Comparison of ENCODE assay signal across 8 cellular contexts in the genomic region with DNA sequence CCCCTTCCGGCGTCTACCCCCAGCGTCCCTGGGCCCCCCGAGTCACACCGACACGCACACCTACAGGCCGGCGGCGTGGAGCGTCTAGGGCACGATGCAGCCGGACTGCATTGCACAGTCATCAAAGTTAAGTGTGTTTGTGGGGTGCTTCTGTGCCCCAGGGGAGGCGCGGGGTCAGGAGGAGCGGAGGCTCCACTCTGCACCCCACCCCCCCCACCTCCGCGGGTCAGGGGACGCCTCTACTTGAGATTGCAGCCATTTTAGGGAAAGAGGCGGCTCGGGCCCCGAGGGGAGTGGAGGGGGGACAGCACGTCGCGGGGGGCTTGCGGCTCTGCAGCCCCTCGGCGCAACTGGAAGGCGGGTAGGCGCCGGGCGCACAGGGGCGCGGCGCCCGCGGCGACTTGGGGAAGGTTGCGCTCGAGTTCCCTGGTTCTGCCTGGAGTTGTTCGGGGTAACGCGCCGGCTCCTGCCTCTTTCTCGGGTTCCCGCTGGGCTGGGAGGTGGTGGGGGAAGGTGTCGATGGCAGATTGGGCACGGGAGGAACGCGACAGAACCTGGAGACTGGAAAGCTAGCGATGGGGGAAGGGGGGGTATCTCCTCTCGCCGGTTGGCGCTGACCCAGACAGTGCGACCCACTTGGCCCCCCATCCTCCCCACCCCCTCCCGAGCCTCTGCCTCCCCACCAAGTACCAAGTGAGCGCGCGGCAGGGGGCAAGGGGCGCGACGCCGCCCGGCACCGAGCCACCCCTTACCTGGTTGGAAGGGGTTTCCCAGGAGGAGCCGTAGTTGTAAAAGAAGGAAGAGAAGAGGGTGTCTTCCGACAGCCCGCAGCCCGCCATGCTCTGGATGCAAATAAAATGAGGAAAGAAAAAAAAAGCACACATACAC.
DNase-seq lines count a peak whose midpoint lies in the region; ATAC-seq, FAIRE-seq and TF ChIP-seq lines count a peak whose summit lies in the region.

No MANE protein-coding gene starts in this region.

- H3K9me3 Mint-ChIP-seq in activated T-cell treated with anti-CD3 and anti-CD28 coated beads, Interleukin-2, amount 50 U/mL, for 24 hours, result no peaks in the 10 kb centered on the region

- H3F3A ChIP-seq in GM23248 (ENCODE audit: insufficient read depth), result peaks cover 7% of the 10 kb centered on the region

- TF ChIP-seq EP300 in A549 (IDR thresholded peaks at IDR 0.05), result no peak

- no peaks in the 10 kb centered on the region for H3K36me3 ChIP-seq in GM23248 (ENCODE audit: low read depth)
- no peaks in the 10 kb centered on the region for H3K36me3 ChIP-seq in prostate gland

- H3K4me3 ChIP-seq in A549 (peak overlapping the region; percentile 63), GM23248 (peak overlapping the region; percentile 76), prostate gland (peak overlapping the region; percentile 43 to 50)

- H3K4me3 Mint-ChIP-seq in activated T-cell treated with anti-CD3 and anti-CD28 coated beads, Interleukin-2, amount 50 U/mL, for 24 hours, result peak overlapping the region; percentile 79

- H3K4me1 ChIP-seq in A549 (peaks cover 3% of the 10 kb centered on the region; the same call in 1 of the 3 replicates), GM23248 (ENCODE audit: insufficient read depth) (peaks cover 9% of the 10 kb centered on the region; the same call in 1 of the 2 replicates), prostate gland (replicated peaks) (peaks cover 7% of the 10 kb centered on the region)

- no peaks in the 10 kb centered on the region for H3K36me3 Mint-ChIP-seq in activated T-cell treated with anti-CD3 and anti-CD28 coated beads, Interleukin-2, amount 50 U/mL, for 24 hours (ENCODE audit: low read depth)

- under 1% methylated on average over 14 of the region's 68 CpGs for WGBS in A549 (ENCODE audit: missing lambda C conversion rate)
- WGBS in GM23248 (ENCODE audit: low coverage in 1 of 2, low lambda C conversion rate in 2 of 2, missing lambda C conversion rate in 2 of 2), 2 experiments, result 1% methylated on average over 47 to 68 of the region's 68 CpGs
- WGBS in prostate gland, result 0% methylated on average over 44 of the region's 68 CpGs

- H3K9ac ChIP-seq in GM23248, result no peak overlapping the region

- DNase-seq in A549 (ENCODE audit: low read depth in 1 of 2, low spot score in 1 of 2) (peak in 1 of 2 experiments; percentile 3), GM23248 (peak; percentile 34), Right ventricle myocardium superior (peak; percentile 46), prostate gland (ENCODE audit: low spot score) (peak; percentile 6), SKM-1 treated with dmso at 0.1 percent for 144 hours (lab: John Stamatoyannopoulos, UW; ENCODE audit: unreplicated experiment) (no peak), HUDEP-2 (lab: John Stamatoyannopoulos, UW; ENCODE audit: unreplicated experiment in 76 of 76) (no peak)
- peak; percentile 55 for DNase-seq in activated T-cell treated with anti-CD3 and anti-CD28 coated beads, Interleukin-2, amount 50 U/mL, for 24 hours

- H4K20me1 ChIP-seq in GM23248 (ENCODE audit: insufficient read depth), result no peaks in the 10 kb centered on the region

- no peak for FAIRE-seq in A549 (lab: Jason Lieb, UNC)

- in situ Hi-C loops in GM23248 (cut with MboI), result no loop called here

- no peak for TF ChIP-seq CTCF in A549 (IDR thresholded peaks at IDR 0.05)
- TF ChIP-seq CTCF in prostate gland (IDR thresholded peaks at IDR 0.05), result no peak

- peaks cover 85% of the 10 kb centered on the region for H3K27me3 Mint-ChIP-seq in activated T-cell treated with anti-CD3 and anti-CD28 coated beads, Interleukin-2, amount 50 U/mL, for 24 hours

- no peaks in the 10 kb centered on the region for H3K9me2 ChIP-seq in GM23248 (ENCODE audit: insufficient read depth)

- TF ChIP-seq RAD21 in A549 (conservative IDR thresholded peaks at IDR 0.05 in 1 of 2, IDR thresholded peaks at IDR 0.05 in 1 of 2), result no peak

- TF ChIP-seq POLR2A in A549 (IDR thresholded peaks at IDR 0.05; ENCODE audit: low read length) (no peak), prostate gland (IDR thresholded peaks at IDR 0.05) (no peak)

- no peaks in the 10 kb centered on the region for H3K79me2 ChIP-seq in GM23248 (ENCODE audit: insufficient read depth)

- peak; percentile 2 to 11; a peak in 3 of 6 replicates for ATAC-seq in A549
- peak; percentile 11 for ATAC-seq in Right ventricle myocardium superior (ENCODE audit: poor library complexity)
- no peak for ATAC-seq in HG03159 (IDR thresholded peaks at IDR 0.05; ENCODE audit: unreplicated experiment)

- POLR2A ChIA-PET in A549 (lab: Yijun Ruan, JAX), result interaction anchor here (0.6 kb wide), 1 partner anchor 415 kb away, joined by 3 read pairs; no protein-coding TSS in a partner anchor

- H3K27me3 ChIP-seq in GM23248 (replicated peaks; ENCODE audit: insufficient read depth) (peaks cover 24% of the 10 kb centered on the region), prostate gland (replicated peaks; ENCODE audit: insufficient read depth) (no peaks in the 10 kb centered on the region)

- CTCF ChIA-PET in A549 (lab: Yijun Ruan, JAX), result interaction anchor here (0.6 to 1.6 kb wide), 6 partner anchors 8 to 75 kb away, joined by 3 to 4 read pairs (median 3); no protein-coding TSS in a partner anchor

- H2AFZ ChIP-seq in GM23248, result peak overlapping the region; percentile 82

- intact Hi-C loops in Right ventricle myocardium superior (cut with DNase I), result no loop called here
- intact Hi-C loops in prostate gland (cut with DNase I), result loop anchor here (10.0 kb wide), 2 partner anchors 83 to 323 kb away; partner anchors contain the start of gene SOD3

- peak overlapping the region; percentile 99 for H3K4me2 ChIP-seq in A549
- peak overlapping the region; percentile 83 for H3K4me2 ChIP-seq in GM23248 (ENCODE audit: unreplicated experiment)

- H3K4me1 Mint-ChIP-seq in activated T-cell treated with anti-CD3 and anti-CD28 coated beads, Interleukin-2, amount 50 U/mL, for 24 hours (ENCODE audit: low read depth), result peaks cover 35% of the 10 kb centered on the region

- peak overlapping the region; percentile 35 to 66; a peak in 3 of 6 replicates for H3K27ac ChIP-seq in A549
- H3K27ac ChIP-seq in GM23248, result no peak overlapping the region
- H3K27ac ChIP-seq in prostate gland, result peak overlapping the region; percentile 66 to 71

- no peak overlapping the region for H3K27ac Mint-ChIP-seq in activated T-cell treated with anti-CD3 and anti-CD28 coated beads, Interleukin-2, amount 50 U/mL, for 24 hours

- no peaks in the 10 kb centered on the region for H3K9me3 ChIP-seq in A549
- H3K9me3 ChIP-seq in GM23248 (ENCODE audit: low read depth), result no peaks in the 10 kb centered on the region
- H3K9me3 ChIP-seq in prostate gland, result no peaks in the 10 kb centered on the region

TF ChIP-seq in A549, 52 proteins besides CTCF, POLR2A, EP300 and RAD21 (continues in another document):
- TF ChIP-seq ESRRA (IDR thresholded peaks at IDR 0.05; ENCODE audit: borderline replicate concordance, low read length), result no peak
- TF ChIP-seq, protein P1, sequence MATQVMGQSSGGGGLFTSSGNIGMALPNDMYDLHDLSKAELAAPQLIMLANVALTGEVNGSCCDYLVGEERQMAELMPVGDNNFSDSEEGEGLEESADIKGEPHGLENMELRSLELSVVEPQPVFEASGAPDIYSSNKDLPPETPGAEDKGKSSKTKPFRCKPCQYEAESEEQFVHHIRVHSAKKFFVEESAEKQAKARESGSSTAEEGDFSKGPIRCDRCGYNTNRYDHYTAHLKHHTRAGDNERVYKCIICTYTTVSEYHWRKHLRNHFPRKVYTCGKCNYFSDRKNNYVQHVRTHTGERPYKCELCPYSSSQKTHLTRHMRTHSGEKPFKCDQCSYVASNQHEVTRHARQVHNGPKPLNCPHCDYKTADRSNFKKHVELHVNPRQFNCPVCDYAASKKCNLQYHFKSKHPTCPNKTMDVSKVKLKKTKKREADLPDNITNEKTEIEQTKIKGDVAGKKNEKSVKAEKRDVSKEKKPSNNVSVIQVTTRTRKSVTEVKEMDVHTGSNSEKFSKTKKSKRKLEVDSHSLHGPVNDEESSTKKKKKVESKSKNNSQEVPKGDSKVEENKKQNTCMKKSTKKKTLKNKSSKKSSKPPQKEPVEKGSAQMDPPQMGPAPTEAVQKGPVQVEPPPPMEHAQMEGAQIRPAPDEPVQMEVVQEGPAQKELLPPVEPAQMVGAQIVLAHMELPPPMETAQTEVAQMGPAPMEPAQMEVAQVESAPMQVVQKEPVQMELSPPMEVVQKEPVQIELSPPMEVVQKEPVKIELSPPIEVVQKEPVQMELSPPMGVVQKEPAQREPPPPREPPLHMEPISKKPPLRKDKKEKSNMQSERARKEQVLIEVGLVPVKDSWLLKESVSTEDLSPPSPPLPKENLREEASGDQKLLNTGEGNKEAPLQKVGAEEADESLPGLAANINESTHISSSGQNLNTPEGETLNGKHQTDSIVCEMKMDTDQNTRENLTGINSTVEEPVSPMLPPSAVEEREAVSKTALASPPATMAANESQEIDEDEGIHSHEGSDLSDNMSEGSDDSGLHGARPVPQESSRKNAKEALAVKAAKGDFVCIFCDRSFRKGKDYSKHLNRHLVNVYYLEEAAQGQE (IDR thresholded peaks at IDR 0.05), result no peak
- no peak for TF ChIP-seq TP53 (CRISPR knock-in tag; IDR thresholded peaks at IDR 0.05)
- TF ChIP-seq MAFK (IDR thresholded peaks at IDR 0.05; ENCODE audit: partially characterized antibody), result no peak
- TF ChIP-seq JUNB (IDR thresholded peaks at IDR 0.05), result no peak
- no peak for TF ChIP-seq RNF2 (IDR thresholded peaks at IDR 0.05; ENCODE audit: borderline replicate concordance, low read depth)
- TF ChIP-seq, protein P2, sequence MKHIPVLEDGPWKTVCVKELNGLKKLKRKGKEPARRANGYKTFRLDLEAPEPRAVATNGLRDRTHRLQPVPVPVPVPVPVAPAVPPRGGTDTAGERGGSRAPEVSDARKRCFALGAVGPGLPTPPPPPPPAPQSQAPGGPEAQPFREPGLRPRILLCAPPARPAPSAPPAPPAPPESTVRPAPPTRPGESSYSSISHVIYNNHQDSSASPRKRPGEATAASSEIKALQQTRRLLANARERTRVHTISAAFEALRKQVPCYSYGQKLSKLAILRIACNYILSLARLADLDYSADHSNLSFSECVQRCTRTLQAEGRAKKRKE (CRISPR knock-in tag; IDR thresholded peaks at IDR 0.05; ENCODE audit: low read depth), result no peak
- TF ChIP-seq, protein P3, sequence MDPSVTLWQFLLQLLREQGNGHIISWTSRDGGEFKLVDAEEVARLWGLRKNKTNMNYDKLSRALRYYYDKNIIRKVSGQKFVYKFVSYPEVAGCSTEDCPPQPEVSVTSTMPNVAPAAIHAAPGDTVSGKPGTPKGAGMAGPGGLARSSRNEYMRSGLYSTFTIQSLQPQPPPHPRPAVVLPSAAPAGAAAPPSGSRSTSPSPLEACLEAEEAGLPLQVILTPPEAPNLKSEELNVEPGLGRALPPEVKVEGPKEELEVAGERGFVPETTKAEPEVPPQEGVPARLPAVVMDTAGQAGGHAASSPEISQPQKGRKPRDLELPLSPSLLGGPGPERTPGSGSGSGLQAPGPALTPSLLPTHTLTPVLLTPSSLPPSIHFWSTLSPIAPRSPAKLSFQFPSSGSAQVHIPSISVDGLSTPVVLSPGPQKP (IDR thresholded peaks at IDR 0.05; ENCODE audit: low read depth, low read length), result no peak
- TF ChIP-seq KDM5A (IDR thresholded peaks at IDR 0.05), result no peak
- TF ChIP-seq, protein P4, sequence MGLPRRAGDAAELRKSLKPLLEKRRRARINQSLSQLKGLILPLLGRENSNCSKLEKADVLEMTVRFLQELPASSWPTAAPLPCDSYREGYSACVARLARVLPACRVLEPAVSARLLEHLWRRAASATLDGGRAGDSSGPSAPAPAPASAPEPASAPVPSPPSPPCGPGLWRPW (IDR thresholded peaks at IDR 0.05), result no peak

Comparison
In these comparisons a context has a peak if more than half of its experiments do, and no peak if none do; other contexts are left out.
1. DNase-seq: peak in GM23248 (single experiment), activated T-cell treated with anti-CD3 and anti-CD28 coated beads, Interleukin-2, amount 50 U/mL, for 24 hours (single experiment), Right ventricle myocardium superior (single experiment) and prostate gland (single experiment); none in SKM-1 treated with dmso at 0.1 percent for 144 hours (single experiment) and HUDEP-2 (0 of 76).
2. Peak in every context shown above with its lines, with median percentiles within 50 percentile points of each other: H3K4me3 ChIP-seq.